In genomic region chr10:79295593-79295992, GRCh38 we compare ENCODE assay signal across 16 cellular contexts. TPM values are rescaled to one million over a fixed set of nuclear protein-coding genes. Genes with fewer than 3 reads are reported as not detected.
A peak's percentile ranks its signal among the peaks of the same experiment; 100 is the strongest.
DNase-seq lines count a peak whose midpoint lies in the region; ATAC-seq and TF ChIP-seq lines count a peak whose summit lies in the region.
"Had no signal": no experiment of that assay in that cellular context is flagged by ENCODE, and none has a peak within 500 bp of the region (broad histone marks: within the 10 kb centered on the region; RNA-seq: fewer than 3 reads in every experiment).

No MANE protein-coding gene starts in this region.

- POLR2A ChIA-PET in SK-N-SH (lab: Yijun Ruan, JAX) = no interaction called here

- no peak overlapping the region for H3K4me2 ChIP-seq in SK-N-SH
- H3K4me2 ChIP-seq: GM23338 had no signal

- no peak for TF ChIP-seq CTCF in SK-N-SH (IDR thresholded peaks at IDR 0.05)
- no peak for TF ChIP-seq CTCF in NB4 (IDR thresholded peaks at IDR 0.05; ENCODE audit: low read depth, low read length)
- peak; percentile 47 for TF ChIP-seq CTCF in neutrophil (IDR thresholded peaks at IDR 0.05)
- TF ChIP-seq CTCF in GM13977 (IDR thresholded peaks at IDR 0.05; ENCODE audit: extremely low read depth, insufficient read depth, missing control alignments) = no peak

- no peak for TF ChIP-seq POLR2A in NB4 (IDR thresholded peaks at IDR 0.05; ENCODE audit: extremely low read depth, insufficient read length)

- no peak for TF ChIP-seq EP300 in SK-N-SH (IDR thresholded peaks at IDR 0.05; ENCODE audit: borderline replicate concordance in 1 of 2, low read depth in 1 of 2, low read length in 1 of 2)

- H3K36me3 ChIP-seq in SK-N-SH (replicated peaks in 1 of 2; ENCODE audit: control insufficient read depth in 1 of 2, insufficient read depth in 2 of 2, low read length in 1 of 2) (peaks cover 35 to 80% of the 10 kb centered on the region in 2 experiments), neutrophil (peaks cover 52% of the 10 kb centered on the region)

- H3K27me3 ChIP-seq in SK-N-SH (ENCODE audit: insufficient read depth) (no peaks in the 10 kb centered on the region), neutrophil (no peaks in the 10 kb centered on the region)
- H3K27me3 ChIP-seq: heart right ventricle, MG63 had no signal

- 84% methylated on average over 3 of the region's 5 CpGs for WGBS in SK-N-SH (ENCODE audit: low lambda C conversion rate)

- no peak overlapping the region for H3K9ac ChIP-seq in SK-N-SH

- H3K79me2 ChIP-seq in SK-N-SH (ENCODE audit: insufficient read depth) = no peaks in the 10 kb centered on the region

- H3K4me3 ChIP-seq in SK-N-SH (ENCODE audit: low read depth in 2 of 2, low read length in 1 of 2) = no peak overlapping the region
- H3K4me3 ChIP-seq in NB4 (ENCODE audit: low read depth, low read length) = no peak overlapping the region
- H3K4me3 ChIP-seq in neutrophil (ENCODE audit: low read depth in 1 of 2, low read length in 1 of 2) = peak overlapping the region; percentile 38 to 56
- H3K4me3 ChIP-seq: GM23338, heart right ventricle, MG63 had no signal

- peaks cover 14% of the 10 kb centered on the region for H4K20me1 ChIP-seq in SK-N-SH (ENCODE audit: insufficient read depth)

- ATAC-seq in SK-N-SH treated with all-trans-retinoic acid at 6 μM for 48 hours (no peak), HG02763 (IDR thresholded peaks at IDR 0.05; ENCODE audit: unreplicated experiment) (no peak)
- ATAC-seq: GM23338, heart right ventricle had no signal

- H3K4me1 ChIP-seq in SK-N-SH (ENCODE audit: control insufficient read depth in 1 of 2, insufficient read depth in 2 of 2, low read depth in 1 of 2, low read length in 1 of 2) (peaks cover 13 to 32% of the 10 kb centered on the region in 2 experiments; a peak in 3 of 4 replicates), neutrophil (ENCODE audit: control insufficient read depth in 1 of 2, insufficient read depth in 1 of 2, low read depth in 1 of 2, low read length in 1 of 2) (peaks cover 49 to 51% of the 10 kb centered on the region in 2 experiments)

- in situ Hi-C loops in GM13977 (cut with MboI; ENCODE audit: low pct_unique_long_range_greater_than_20kb, low sequenced_read_pairs, unreplicated experiment) (no loop called here), ACHN (cut with HindIII; ENCODE audit: low pct_ligation_motif_present, low pct_unique_long_range_greater_than_20kb, low sequenced_read_pairs) (no loop called here)

- H3K9me3 ChIP-seq in SK-N-SH (no peaks in the 10 kb centered on the region), neutrophil (no peaks in the 10 kb centered on the region)
- H3K9me3 ChIP-seq: heart right ventricle, MG63 had no signal

- peak overlapping the region; percentile 24 to 39; a peak in 1 of 4 replicates for H3K27ac ChIP-seq in SK-N-SH (ENCODE audit: low read depth in 2 of 2, low read length in 1 of 2)
- H3K27ac ChIP-seq in caudate nucleus (ENCODE audit: low read depth, low read length) = peak overlapping the region; percentile 61
- H3K27ac ChIP-seq in neutrophil = peak overlapping the region; percentile 100

- DNase-seq in SK-N-SH (no peak), NB4 (ENCODE audit: low read depth) (peak; percentile 43), caudate nucleus (lab: John Stamatoyannopoulos, UW) (peak in 1 of 61 donors; percentile 20), GM13977 (ENCODE audit: low spot score) (no peak), ACHN (no peak)
- DNase-seq: cortex of kidney; GDM1; heart right ventricle; MG63; NCI-H510A treated with DMSO at 0.1 percent for 48 hours; stimulated activated CD4-positive, alpha-beta T cell treated with anti-CD3 and anti-CD28 coated beads, Interleukin-15, amount 100 ng/mL, for 24 hours; stimulated activated naive CD4-positive, alpha-beta T cell had no signal

- CTCF ChIA-PET in SK-N-SH (lab: Yijun Ruan, JAX) = interaction anchor here (1.7 kb wide), 1 partner anchor 20 kb away, joined by 5 read pairs; no protein-coding TSS in a partner anchor

- peaks cover 53% of the 10 kb centered on the region for H3F3A ChIP-seq in SK-N-SH (replicated peaks; ENCODE audit: insufficient read depth)

- H3K9me2 ChIP-seq in SK-N-SH = no peaks in the 10 kb centered on the region

- H2AFZ ChIP-seq in SK-N-SH (ENCODE audit: low read depth) = no peak overlapping the region
- H2AFZ ChIP-seq: GM23338 had no signal

- no peak for TF ChIP-seq RAD21 in SK-N-SH (IDR thresholded peaks at IDR 0.05; ENCODE audit: low read length)

TF ChIP-seq in SK-N-SH, 30 proteins besides CTCF, POLR2A, EP300 and RAD21:
- no peak for TF ChIP-seq FOXJ3 (CRISPR knock-in tag; IDR thresholded peaks at IDR 0.05)
- no peak for TF ChIP-seq NRF1 (IDR thresholded peaks at IDR 0.05; ENCODE audit: low read depth, low read length)
- no peak for TF ChIP-seq TAF1 (IDR thresholded peaks at IDR 0.05; ENCODE audit: borderline replicate concordance, low read depth, low read length)
- TF ChIP-seq SMC3 (IDR thresholded peaks at IDR 0.05; ENCODE audit: low read depth, low read length) = no peak
- TF ChIP-seq, protein P1, sequence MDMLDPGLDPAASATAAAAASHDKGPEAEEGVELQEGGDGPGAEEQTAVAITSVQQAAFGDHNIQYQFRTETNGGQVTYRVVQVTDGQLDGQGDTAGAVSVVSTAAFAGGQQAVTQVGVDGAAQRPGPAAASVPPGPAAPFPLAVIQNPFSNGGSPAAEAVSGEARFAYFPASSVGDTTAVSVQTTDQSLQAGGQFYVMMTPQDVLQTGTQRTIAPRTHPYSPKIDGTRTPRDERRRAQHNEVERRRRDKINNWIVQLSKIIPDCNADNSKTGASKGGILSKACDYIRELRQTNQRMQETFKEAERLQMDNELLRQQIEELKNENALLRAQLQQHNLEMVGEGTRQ (IDR thresholded peaks at IDR 0.05; ENCODE audit: borderline replicate concordance, low read depth, low read length) = no peak
- no peak for TF ChIP-seq SIN3A (IDR thresholded peaks at IDR 0.05; ENCODE audit: borderline replicate concordance, low read depth, low read length)
- TF ChIP-seq RXRA (IDR thresholded peaks at IDR 0.05; ENCODE audit: borderline replicate concordance, low read depth) = no peak
- no peak for TF ChIP-seq RFX5 (IDR thresholded peaks at IDR 0.05; ENCODE audit: low read length)
- TF ChIP-seq GATA2 (CRISPR knock-in tag; IDR thresholded peaks at IDR 0.05) = no peak

TF ChIP-seq in SK-N-SH treated with all-trans-retinoic acid at 6 μM for 48 hours, 23 proteins besides CTCF, POLR2A, EP300 and RAD21 (continues in another document):
- TF ChIP-seq ARNTL (CRISPR knock-in tag; IDR thresholded peaks at IDR 0.05; ENCODE audit: borderline replicate concordance, low read depth) (no peak), PATZ1 (CRISPR knock-in tag; IDR thresholded peaks at IDR 0.05; ENCODE audit: borderline replicate concordance) (no peak), TSHZ2 (CRISPR knock-in tag; IDR thresholded peaks at IDR 0.05) (no peak), OSR1 (CRISPR knock-in tag; IDR thresholded peaks at IDR 0.05) (no peak)
- TF ChIP-seq, protein P2, sequence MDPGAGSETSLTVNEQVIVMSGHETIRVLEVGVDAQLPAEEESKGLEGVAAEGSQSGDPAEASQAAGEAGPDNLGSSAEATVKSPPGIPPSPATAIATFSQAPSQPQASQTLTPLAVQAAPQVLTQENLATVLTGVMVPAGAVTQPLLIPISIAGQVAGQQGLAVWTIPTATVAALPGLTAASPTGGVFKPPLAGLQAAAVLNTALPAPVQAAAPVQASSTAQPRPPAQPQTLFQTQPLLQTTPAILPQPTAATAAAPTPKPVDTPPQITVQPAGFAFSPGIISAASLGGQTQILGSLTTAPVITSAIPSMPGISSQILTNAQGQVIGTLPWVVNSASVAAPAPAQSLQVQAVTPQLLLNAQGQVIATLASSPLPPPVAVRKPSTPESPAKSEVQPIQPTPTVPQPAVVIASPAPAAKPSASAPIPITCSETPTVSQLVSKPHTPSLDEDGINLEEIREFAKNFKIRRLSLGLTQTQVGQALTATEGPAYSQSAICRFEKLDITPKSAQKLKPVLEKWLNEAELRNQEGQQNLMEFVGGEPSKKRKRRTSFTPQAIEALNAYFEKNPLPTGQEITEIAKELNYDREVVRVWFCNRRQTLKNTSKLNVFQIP (CRISPR knock-in tag; IDR thresholded peaks at IDR 0.05; ENCODE audit: borderline replicate concordance, low read depth) = no peak

RNA-seq across cellular contexts. Expression of gene PPIF, which starts 51.7 kb away (rescaled TPM):
- polyA plus RNA-seq in SK-N-SH (2012; rRNA removed) = 73.8 and 85.9 TPM in 2 replicates
- polyA plus RNA-seq in SK-N-SH (2012; cell fraction: cytosol; rRNA removed) = 64.9 and 80.6 TPM in 2 replicates
- 163 and 169 TPM in 2 replicates for polyA plus RNA-seq in SK-N-SH (2012; cell fraction: nucleus; rRNA removed)

Comparison
In these comparisons a context has a peak if more than half of its experiments do, and no peak if none do; other contexts are left out.
1. H3K27ac ChIP-seq: peak in every context shown above with its lines; median percentile 100 in neutrophil; 61 in caudate nucleus; 32 in SK-N-SH.
2. H3K4me3 ChIP-seq: peak in neutrophil (2 of 2); none in SK-N-SH (0 of 2) and NB4 (single experiment).